8 cellular contexts compared by ENCODE assay signal in genomic region chr4:38034986-38035882, GRCh38.
DNase-seq lines count a peak whose midpoint lies in the region; ATAC-seq, FAIRE-seq and TF ChIP-seq lines count a peak whose summit lies in the region.

No MANE protein-coding gene starts in this region.

- in situ Hi-C loops in K562 (cut with MboI): loop anchor here (5.0 kb wide), 1 partner anchor 228 kb away; no protein-coding TSS in a partner anchor

- no peak overlapping the region for H3K27ac ChIP-seq in K562 (ENCODE audit: extremely low read depth, low read depth, low read length)

- peak; percentile 85 to 86 for TF ChIP-seq RAD21 in K562 (CRISPR knock-in tag; conservative IDR thresholded peaks at IDR 0.05 in 1 of 2, IDR thresholded peaks at IDR 0.05 in 1 of 2)

- no peak overlapping the region for H3K4me2 ChIP-seq in K562 (ENCODE audit: insufficient read depth, low read length)

- H3K36me3 ChIP-seq in K562 (ENCODE audit: control insufficient read depth, insufficient read depth, low read length): no peaks in the 10 kb centered on the region

- FAIRE-seq in K562 (lab: Jason Lieb, UNC) (peak; percentile 73), islet of Langerhans (lab: Jason Lieb, UNC) (peak; percentile 100)

- WGBS in K562 (ENCODE audit: insufficient coverage, low coverage, missing lambda C conversion rate): 5% methylated on average over 11 of the region's 11 CpGs

- H3K79me2 ChIP-seq in K562 (ENCODE audit: control insufficient read depth, insufficient read depth, low read length): no peaks in the 10 kb centered on the region

- no peak overlapping the region for H3K9ac ChIP-seq in K562 (ENCODE audit: insufficient read depth in 1 of 2, low read depth in 2 of 2, low read length in 2 of 2)

- TF ChIP-seq POLR2A in K562 (conservative IDR thresholded peaks at IDR 0.05): no peak

- no peak for TF ChIP-seq EP300 in K562 (IDR thresholded peaks at IDR 0.05; ENCODE audit: low read length)

- no TSS peak for BruUV-seq in K562 (replicated peaks; lab: Mats Ljungman, UMichigan)

- peak; percentile 44 to 73 (median 50); a peak in 4 of 6 replicates for TF ChIP-seq CTCF in K562 (IDR thresholded peaks at IDR 0.05 in 2 of 3, conservative IDR thresholded peaks at IDR 0.05 in 1 of 3; ENCODE audit: insufficient read depth in 2 of 3, low read depth in 1 of 3, low read length in 3 of 3)

- peak; percentile 38 for ATAC-seq in HG02798 (IDR thresholded peaks at IDR 0.05; ENCODE audit: poor library complexity, unreplicated experiment)
- ATAC-seq in K562: peak; percentile 64; the same call in 2 of the 3 replicates
- ATAC-seq in HG03097 (IDR thresholded peaks at IDR 0.05; ENCODE audit: low FRiP score, unreplicated experiment): no peak

- H3K4me3 ChIP-seq in K562: no peak overlapping the region

- H2AFZ ChIP-seq in K562 (ENCODE audit: low read depth, low read length): no peak overlapping the region

- DNase-seq in NCI-H1436 (lab: John Stamatoyannopoulos, UW) (peak; percentile 70), NCI-H1436 treated with DMSO at 0.1 percent for 48 hours (lab: John Stamatoyannopoulos, UW) (no peak), NCI-H774 (lab: John Stamatoyannopoulos, UW) (peak; percentile 31), K562 (ENCODE audit: extremely low read depth in 1 of 4, low spot score in 3 of 4) (peak; percentile 47 to 67 (median 54)), superior temporal gyrus (ENCODE audit: extremely low spot score) (peak; percentile 81)

- peaks cover 4 to 13% of the 10 kb centered on the region in 2 experiments; a peak in 2 of 5 replicates for H3K27me3 ChIP-seq in K562 (ENCODE audit: control insufficient read depth in 2 of 2, insufficient read depth in 2 of 2, low read length in 2 of 2)

- POLR2A ChIA-PET in K562 (lab: Yijun Ruan, JAX): interaction anchor here (0.5 to 1.3 kb wide), 2 partner anchors 21 to 501 kb away, joined by 3 read pairs; no protein-coding TSS in a partner anchor

- CTCF ChIA-PET in K562 (lab: Yijun Ruan, JAX; ENCODE audit: low intra/inter-chr PET ratio): interaction anchor here (0.6 to 4.0 kb wide), 6 partner anchors 15 to 1686 kb away, joined by 3 to 32 read pairs (median 3); no protein-coding TSS in a partner anchor

- H4K20me1 ChIP-seq in K562 (replicated peaks; ENCODE audit: control insufficient read depth, insufficient read depth, low read length): no peaks in the 10 kb centered on the region

- no peaks in the 10 kb centered on the region for H3K9me1 ChIP-seq in K562 (ENCODE audit: control insufficient read depth, insufficient read depth, low read length)

- intact Hi-C loops in K562 (cut with micrococcal nuclease): loop anchor here (1.0 kb wide), 2 partner anchors 232 to 432 kb away; no protein-coding TSS in a partner anchor

- H3K4me1 ChIP-seq in K562 (replicated peaks in 1 of 2; ENCODE audit: control insufficient read depth in 2 of 2, insufficient read depth in 2 of 2, low read length in 2 of 2): no peaks in the 10 kb centered on the region

- H3K9me3 ChIP-seq in K562 (replicated peaks; ENCODE audit: control insufficient read depth, insufficient read depth, low read depth, low read length): no peaks in the 10 kb centered on the region

TF ChIP-seq in K562, 482 proteins besides CTCF, POLR2A, EP300 and RAD21 (continues in another document):
- TF ChIP-seq ZNF24 (IDR thresholded peaks at IDR 0.05) (no peak), POLR2G (IDR thresholded peaks at IDR 0.05; ENCODE audit: low read depth, low read length) (no peak), SETDB1 (IDR thresholded peaks at IDR 0.05; ENCODE audit: low read length) (no peak), GTF2B (IDR thresholded peaks at IDR 0.05; ENCODE audit: extremely low read depth, insufficient read length) (no peak), ARID2 (IDR thresholded peaks at IDR 0.05) (0 out of 2 replicates have a peak, but pooled peaks have one; percentile 22), SREBF2 (CRISPR knock-in tag; IDR thresholded peaks at IDR 0.05) (no peak), BCLAF1 (IDR thresholded peaks at IDR 0.05; ENCODE audit: borderline replicate concordance in 1 of 2, control insufficient read depth in 1 of 2, low read depth in 2 of 2, low read length in 1 of 2) (no peak), ZNF644 (tag; IDR thresholded peaks at IDR 0.05; ENCODE audit: low read depth) (no peak), CBX8 (IDR thresholded peaks at IDR 0.05; ENCODE audit: borderline replicate concordance, extremely low read depth, low read depth, low read length, poor library complexity, severe bottlenecking) (no peak), MXD1 (CRISPR knock-in tag; IDR thresholded peaks at IDR 0.05; ENCODE audit: borderline replicate concordance, poor library complexity, severe bottlenecking) (no peak), EWSR1 (IDR thresholded peaks at IDR 0.05; ENCODE audit: borderline replicate concordance, low read depth, partially characterized antibody) (no peak), MEF2D (tag; conservative IDR thresholded peaks at IDR 0.05; ENCODE audit: low read depth) (no peak), MAZ (CRISPR knock-in tag; conservative IDR thresholded peaks at IDR 0.05 in 1 of 2, IDR thresholded peaks at IDR 0.05 in 1 of 2) (no peak), SAP30 (IDR thresholded peaks at IDR 0.05; ENCODE audit: borderline replicate concordance, insufficient read depth, low read depth, low read length, poor library complexity, severe bottlenecking) (no peak), POU5F1 (IDR thresholded peaks at IDR 0.05; ENCODE audit: borderline replicate concordance, low read depth, low read length, partially characterized antibody) (no peak), ZNF354B (CRISPR knock-in tag; IDR thresholded peaks at IDR 0.05) (no peak)
